In genomic region chr6:160217863-160218262, GRCh38 we compare ENCODE assay signal across 1 cellular context.
A peak's percentile ranks its signal among the peaks of the same experiment; 100 is the strongest.
TF ChIP-seq lines count a peak whose summit lies in the region.

No MANE protein-coding gene starts in this region.

TF ChIP-seq in HepG2, 621 proteins besides CTCF, POLR2A, EP300 and RAD21:
- TF ChIP-seq, protein P1, sequence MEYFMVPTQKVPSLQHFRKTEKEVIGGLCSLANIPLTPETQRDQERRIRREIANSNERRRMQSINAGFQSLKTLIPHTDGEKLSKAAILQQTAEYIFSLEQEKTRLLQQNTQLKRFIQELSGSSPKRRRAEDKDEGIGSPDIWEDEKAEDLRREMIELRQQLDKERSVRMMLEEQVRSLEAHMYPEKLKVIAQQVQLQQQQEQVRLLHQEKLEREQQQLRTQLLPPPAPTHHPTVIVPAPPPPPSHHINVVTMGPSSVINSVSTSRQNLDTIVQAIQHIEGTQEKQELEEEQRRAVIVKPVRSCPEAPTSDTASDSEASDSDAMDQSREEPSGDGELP (IDR thresholded peaks at IDR 0.05; ENCODE audit: borderline replicate concordance, low read depth): peak; percentile 54; the same call in 1 of the 2 replicates
- TF ChIP-seq BCL3 (CRISPR knock-in tag; IDR thresholded peaks at IDR 0.05): no peak
